Comparison of ENCODE assay signal across 21 cellular contexts in the genomic region with DNA sequence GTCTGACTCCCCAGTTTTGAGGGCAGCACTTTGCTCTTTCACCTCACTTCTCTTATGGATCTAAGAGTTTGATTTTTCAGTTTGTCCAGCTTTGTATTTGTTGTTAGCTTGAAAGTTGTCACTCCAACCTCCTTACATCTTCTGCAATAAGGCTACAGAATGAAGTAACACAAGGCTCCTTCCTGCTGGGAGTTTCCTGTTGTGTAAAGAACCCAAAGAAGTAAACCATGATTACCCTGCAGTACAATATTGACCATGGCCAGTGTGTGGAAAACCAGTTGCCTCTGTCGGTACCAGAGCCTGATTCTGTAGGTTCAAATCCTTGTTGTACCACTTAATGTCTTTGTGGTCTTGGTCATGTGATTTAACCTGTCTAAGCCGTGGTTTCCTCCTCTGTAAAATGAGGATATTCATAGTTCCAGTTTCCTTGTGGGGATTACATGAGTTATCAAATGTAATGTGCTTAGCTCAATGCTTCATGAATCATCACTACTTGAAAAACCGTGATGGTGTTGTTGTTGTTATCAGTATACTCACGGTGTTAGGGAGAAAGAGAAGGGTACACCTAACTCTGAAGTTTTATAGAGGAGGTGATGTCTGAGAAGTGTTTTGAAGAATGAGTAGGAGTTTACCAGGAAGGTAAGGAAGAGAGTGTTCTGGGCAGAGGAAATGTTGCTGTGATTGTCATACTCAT.
DNase-seq lines count a peak whose midpoint lies in the region; ATAC-seq and TF ChIP-seq lines count a peak whose summit lies in the region.
"Had no signal": no experiment of that assay in that cellular context is flagged by ENCODE, and none has a peak within 500 bp of the region (broad histone marks: within the 10 kb centered on the region; RNA-seq: fewer than 3 reads in every experiment).

No MANE protein-coding gene starts in this region.

- TF ChIP-seq CTCF in CD14-positive monocyte (IDR thresholded peaks at IDR 0.05) (no peak), NB4 (IDR thresholded peaks at IDR 0.05; ENCODE audit: low read depth, low read length) (no peak)

- no peaks in the 10 kb centered on the region for H3K27me3 Mint-ChIP-seq in CD14-positive monocyte (ENCODE audit: low read depth in 3 of 3)
- no peaks in the 10 kb centered on the region for H3K27me3 Mint-ChIP-seq in effector memory CD8-positive, alpha-beta T cell
- H3K27me3 Mint-ChIP-seq: T-cell had no signal

- peak overlapping the region; percentile 87 to 94 (median 93) for H3K27ac Mint-ChIP-seq in CD14-positive monocyte
- no peak overlapping the region for H3K27ac Mint-ChIP-seq in effector memory CD8-positive, alpha-beta T cell
- H3K27ac Mint-ChIP-seq: nephron; stimulated activated naive B cell treated with anti-CD40 and anti-IgM and Interleukin-4, amounts not matched to agents 10 μg/mL and 1 μg/mL and 100 μg/mL, for 72 hours had no signal

- H3K9me3 Mint-ChIP-seq in CD14-positive monocyte = peaks cover 0 to 5% (median 0%) of the 10 kb centered on the region in 7 donors
- no peaks in the 10 kb centered on the region for H3K9me3 Mint-ChIP-seq in effector memory CD8-positive, alpha-beta T cell
- H3K9me3 Mint-ChIP-seq: T-cell had no signal

- no peak overlapping the region for H3K4me3 ChIP-seq in NB4 (ENCODE audit: low read depth, low read length)

- no peaks in the 10 kb centered on the region for H3K36me3 Mint-ChIP-seq in CD14-positive monocyte
- H3K36me3 Mint-ChIP-seq in effector memory CD8-positive, alpha-beta T cell (ENCODE audit: insufficient read depth) = peaks cover 3% of the 10 kb centered on the region
- H3K36me3 Mint-ChIP-seq: stimulated activated naive B cell treated with anti-CD40 and anti-IgM and Interleukin-4, amounts not matched to agents 10 μg/mL and 1 μg/mL and 100 μg/mL, for 72 hours; T-cell had no signal

- H3K4me3 Mint-ChIP-seq in CD14-positive monocyte = peak overlapping the region; percentile 25 to 74
- no peak overlapping the region for H3K4me3 Mint-ChIP-seq in effector memory CD8-positive, alpha-beta T cell
- H3K4me3 Mint-ChIP-seq: nephron; stimulated activated naive B cell treated with anti-CD40 and anti-IgM and Interleukin-4, amounts not matched to agents 10 μg/mL and 1 μg/mL and 100 μg/mL, for 72 hours; T-cell had no signal

- TF ChIP-seq POLR2A in NB4 (IDR thresholded peaks at IDR 0.05; ENCODE audit: extremely low read depth, insufficient read length) = no peak

- DNase-seq in AML-193 (lab: John Stamatoyannopoulos, UW) (peak; percentile 78 to 88), CD14-positive monocyte (ENCODE audit: low spot score) (no peak), NB4 (ENCODE audit: low read depth) (peak; percentile 84), HK-2 (ENCODE audit: unreplicated experiment) (no peak), NCI-H1105 (lab: John Stamatoyannopoulos, UW) (no peak), globus pallidus (ENCODE audit: low spot score) (no peak)
- DNase-seq in effector memory CD8-positive, alpha-beta T cell = no peak
- DNase-seq: activated T-cell treated with anti-CD3 and anti-CD28 coated beads, Interleukin-2, amount 50 U/mL, for 1 hour; brain microvascular endothelial cell; Caco-2; EL; H7; Kasumi-1; kidney glomerular epithelial cell; NCI-H1417; NCI-H526; Right ventricle myocardium superior; stimulated activated CD4-positive, alpha-beta T cell treated with anti-CD3 and anti-CD28 coated beads, Interleukin-1b, Interleukin-23, amount 100 ng/mL, for 48 hours; stimulated activated naive B cell treated with anti-CD40 and anti-IgM and Interleukin-4, amounts not matched to agents 10 μg/mL and 1 μg/mL and 100 μg/mL, for 72 hours; T-cell had no signal

- ATAC-seq in effector memory CD8-positive, alpha-beta T cell (replicated peaks) = peak; percentile 35
- ATAC-seq: T-cell had no signal

- intact Hi-C loops in CD14-positive monocyte (cut with micrococcal nuclease) = no loop called here

- H3K4me1 Mint-ChIP-seq in CD14-positive monocyte = peaks cover 44% of the 10 kb centered on the region
- peaks cover 11 to 18% of the 10 kb centered on the region in 2 donors for H3K4me1 Mint-ChIP-seq in effector memory CD8-positive, alpha-beta T cell (ENCODE audit: low read depth in 2 of 2)
- H3K4me1 Mint-ChIP-seq: nephron had no signal

Comparison
In these comparisons a context has a peak if more than half of its experiments do, and no peak if none do; other contexts are left out.
1. DNase-seq: peak in AML-193 (2 of 2) and NB4 (single experiment); none in CD14-positive monocyte (single experiment), effector memory CD8-positive, alpha-beta T cell (0 of 3), HK-2 (single experiment), NCI-H1105 (single experiment) and globus pallidus (single experiment).
2. H3K27ac Mint-ChIP-seq: peak in CD14-positive monocyte (7 of 7); none in effector memory CD8-positive, alpha-beta T cell (0 of 2).
3. H3K4me3 Mint-ChIP-seq: peak in CD14-positive monocyte (2 of 2); none in effector memory CD8-positive, alpha-beta T cell (0 of 2).